In genomic region chr10:88848499-88848898, GRCh38 we compare ENCODE assay signal across 9 cellular contexts. TPM values are rescaled to one million over a fixed set of nuclear protein-coding genes. Genes with fewer than 3 reads are reported as not detected.
DNase-seq lines count a peak whose midpoint lies in the region; ATAC-seq and TF ChIP-seq lines count a peak whose summit lies in the region.
"Had no signal": no experiment of that assay in that cellular context is flagged by ENCODE, and none has a peak within 500 bp of the region (broad histone marks: within the 10 kb centered on the region; RNA-seq: fewer than 3 reads in every experiment).

No MANE protein-coding gene starts in this region.

- DNase-seq in CD4-positive, CD25-positive, alpha-beta regulatory T cell = peak in 1 of 3 donors; percentile 43
- DNase-seq in kidney glomerular epithelial cell (lab: John Stamatoyannopoulos, UW) (peak; percentile 48), aorta (no peak), cerebellar nuclear complex (lab: John Stamatoyannopoulos, UW) (no peak), GOT3 (lab: John Stamatoyannopoulos, UW) (no peak), uterus (no peak)
- DNase-seq: NCI-H1436 treated with DMSO at 0.1 percent for 48 hours had no signal

- TF ChIP-seq CTCF in uterus (IDR thresholded peaks at IDR 0.05) = no peak

- intact Hi-C loops in aorta (cut with DNase I) = no loop called here
- intact Hi-C loops in uterus (cut with DNase I; ENCODE audit: low total_unique reads) = no loop called here

- H3K36me3 ChIP-seq in CD4-positive, CD25-positive, alpha-beta regulatory T cell (ENCODE audit: control insufficient read depth, insufficient read depth, low read length) = no peaks in the 10 kb centered on the region
- no peaks in the 10 kb centered on the region for H3K36me3 ChIP-seq in aorta (ENCODE audit: control insufficient read depth in 1 of 2, insufficient read depth in 2 of 2, low read length in 1 of 2)
- no peaks in the 10 kb centered on the region for H3K36me3 ChIP-seq in uterus

- H3K4me1 Mint-ChIP-seq in CD4-positive, CD25-positive, alpha-beta regulatory T cell = peaks cover 6 to 12% (median 8%) of the 10 kb centered on the region in 4 donors
- H3K4me1 Mint-ChIP-seq in activated naive CD8-positive, alpha-beta T cell (ENCODE audit: low read depth) = peaks cover 16% of the 10 kb centered on the region

- peaks cover 4% of the 10 kb centered on the region for H3K4me1 ChIP-seq in CD4-positive, CD25-positive, alpha-beta regulatory T cell (ENCODE audit: control insufficient read depth, insufficient read depth, low read length, poor library complexity, severe bottlenecking)
- H3K4me1 ChIP-seq in aorta (ENCODE audit: control insufficient read depth in 1 of 2, insufficient read depth in 2 of 2, low read length in 2 of 2) (no peaks in the 10 kb centered on the region), uterus (no peaks in the 10 kb centered on the region)

- no peaks in the 10 kb centered on the region for H3K9me3 ChIP-seq in CD4-positive, CD25-positive, alpha-beta regulatory T cell (ENCODE audit: control insufficient read depth in 2 of 2, low read length in 2 of 2)
- no peaks in the 10 kb centered on the region for H3K9me3 ChIP-seq in aorta (ENCODE audit: control insufficient read depth, low read length)
- no peaks in the 10 kb centered on the region for H3K9me3 ChIP-seq in uterus

- H3K27me3 ChIP-seq in CD4-positive, CD25-positive, alpha-beta regulatory T cell (ENCODE audit: control insufficient read depth, insufficient read depth, low read length) = no peaks in the 10 kb centered on the region
- no peaks in the 10 kb centered on the region for H3K27me3 ChIP-seq in aorta (ENCODE audit: control insufficient read depth in 1 of 2, insufficient read depth in 2 of 2, low read length in 1 of 2)
- no peaks in the 10 kb centered on the region for H3K27me3 ChIP-seq in uterus

- no peak overlapping the region for H3K4me3 Mint-ChIP-seq in CD4-positive, CD25-positive, alpha-beta regulatory T cell
- no peak overlapping the region for H3K4me3 Mint-ChIP-seq in activated naive CD8-positive, alpha-beta T cell

- H3K27me3 Mint-ChIP-seq in CD4-positive, CD25-positive, alpha-beta regulatory T cell = no peaks in the 10 kb centered on the region
- peaks cover 2% of the 10 kb centered on the region for H3K27me3 Mint-ChIP-seq in activated naive CD8-positive, alpha-beta T cell

- TF ChIP-seq POLR2A in uterus (IDR thresholded peaks at IDR 0.05) = no peak

- 37 to 48% methylated on average over 1 of the region's 1 CpG for WGBS in aorta, 2 donors

- no peak overlapping the region for H3K4me3 ChIP-seq in CD4-positive, CD25-positive, alpha-beta regulatory T cell (ENCODE audit: low read depth, low read length)
- H3K4me3 ChIP-seq in aorta (ENCODE audit: low read length in 2 of 2) (no peak overlapping the region), uterus (no peak overlapping the region)

- H3K27ac ChIP-seq in CD4-positive, CD25-positive, alpha-beta regulatory T cell (ENCODE audit: insufficient read depth, low read length, poor library complexity, severe bottlenecking) = no peak overlapping the region
- no peak overlapping the region for H3K27ac ChIP-seq in aorta (ENCODE audit: low read depth in 1 of 2, low read length in 2 of 2)
- H3K27ac ChIP-seq in uterus = no peak overlapping the region

- H3K9me3 Mint-ChIP-seq in CD4-positive, CD25-positive, alpha-beta regulatory T cell = peaks cover 0 to 1% (median 0%) of the 10 kb centered on the region in 7 donors
- no peaks in the 10 kb centered on the region for H3K9me3 Mint-ChIP-seq in activated naive CD8-positive, alpha-beta T cell (ENCODE audit: low read depth)

- no peaks in the 10 kb centered on the region for H3K36me3 Mint-ChIP-seq in CD4-positive, CD25-positive, alpha-beta regulatory T cell
- peaks cover 3% of the 10 kb centered on the region for H3K36me3 Mint-ChIP-seq in activated naive CD8-positive, alpha-beta T cell

- peak in 1 of 2 donors; percentile 34 for ATAC-seq in CD4-positive, CD25-positive, alpha-beta regulatory T cell (ENCODE audit: low read depth in 2 of 2)
- peak; percentile 47 for ATAC-seq in HG02884 (IDR thresholded peaks at IDR 0.05; ENCODE audit: unreplicated experiment)
- no peak for ATAC-seq in aorta (ENCODE audit: low FRiP score)

- H3K27ac Mint-ChIP-seq in CD4-positive, CD25-positive, alpha-beta regulatory T cell = peak overlapping the region in 2 of 3 donors; percentile 1 to 40
- H3K27ac Mint-ChIP-seq in activated naive CD8-positive, alpha-beta T cell = peak overlapping the region; percentile 35

RNA-seq across cellular contexts. Expression of gene ANKRD22, which starts 3.1 kb away (rescaled TPM):
- total RNA-seq in CD4-positive, CD25-positive, alpha-beta regulatory T cell = not detected
- polyA plus RNA-seq in CD4-positive, CD25-positive, alpha-beta regulatory T cell = under 1 TPM; 0.10 to 0.20 (median 0.18) TPM
- total RNA-seq in aorta (under 1 TPM; 0.24 to 0.26 TPM), uterus (under 1 TPM in 1 of 4 donors, not detected in 3; 0.48 TPM)
- 1 to 10 TPM in 1 of 2 donors, under 1 TPM in 1; 0.18 to 1.8 TPM for polyA plus RNA-seq in aorta

RNA-seq across cellular contexts. Expression of gene STAMBPL1, which starts 31.5 kb away (rescaled TPM):
- total RNA-seq in CD4-positive, CD25-positive, alpha-beta regulatory T cell = 40.5 TPM
- polyA plus RNA-seq in CD4-positive, CD25-positive, alpha-beta regulatory T cell = 10 to 100 TPM; 12.2 to 15.3 (median 13.9) TPM
- total RNA-seq in aorta = 10 to 100 TPM in 1 of 2 donors, 1 to 10 TPM in 1; 3.5 to 12.0 TPM
- 1 to 10 TPM in 1 of 2 donors, under 1 TPM in 1; 0.63 to 2.3 TPM for polyA plus RNA-seq in aorta
- 10 to 100 TPM in 1 of 4 donors, 1 to 10 TPM in 3; 3.8 to 23.6 (median 6.5) TPM for total RNA-seq in uterus

RNA-seq across cellular contexts. Expression of gene LIPM, which starts 46.0 kb away (rescaled TPM):
- not detected for total RNA-seq in CD4-positive, CD25-positive, alpha-beta regulatory T cell
- not detected for polyA plus RNA-seq in CD4-positive, CD25-positive, alpha-beta regulatory T cell
- not detected for total RNA-seq in aorta
- polyA plus RNA-seq in aorta = not detected
- not detected for total RNA-seq in uterus
